23 cellular contexts compared by ENCODE assay signal in the genomic region with DNA sequence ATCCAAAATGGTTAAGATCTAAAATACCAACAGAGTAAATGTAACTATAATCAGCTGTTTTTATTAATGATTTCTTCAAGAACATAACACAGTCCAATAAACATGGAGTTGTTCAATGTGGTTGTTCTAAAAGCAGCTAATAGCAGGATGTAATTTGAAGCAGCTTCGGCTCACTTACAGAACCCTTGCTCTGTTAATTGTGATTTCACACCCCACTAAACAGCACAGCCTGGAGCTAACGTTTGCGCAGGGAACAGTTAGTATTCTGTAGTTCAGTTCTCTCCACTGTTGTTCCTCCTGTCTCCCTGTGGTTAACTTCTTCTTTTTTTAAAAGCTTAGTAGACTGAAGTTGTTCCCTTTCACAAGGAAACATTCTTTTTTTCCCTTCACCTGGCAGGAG.
DNase-seq lines count a peak whose midpoint lies in the region; ATAC-seq and TF ChIP-seq lines count a peak whose summit lies in the region.
"Had no signal": no experiment of that assay in that cellular context is flagged by ENCODE, and none has a peak within 500 bp of the region (broad histone marks: within the 10 kb centered on the region; RNA-seq: fewer than 3 reads in every experiment).

No MANE protein-coding gene starts in this region.

- H3K9me3 Mint-ChIP-seq in brain (no peaks in the 10 kb centered on the region), natural killer cell (peaks cover 0 to 7% of the 10 kb centered on the region in 2 donors)
- H3K9me3 Mint-ChIP-seq: activated CD8-positive, alpha-beta T cell treated with anti-CD3 and anti-CD28 coated beads for 36 hours; activated naive CD4-positive, alpha-beta T cell treated with anti-CD3 and anti-CD28 coated beads, Interleukin-2, amount 50 U/mL, for 24 hours; activated T-cell treated with anti-CD3 and anti-CD28 coated beads, Interleukin-2, amount 50 U/mL, for 72 hours; stimulated activated naive B cell treated with anti-CD40 and anti-IgM and Interleukin-4, amounts not matched to agents 10 μg/mL and 1 μg/mL and 100 μg/mL, for 72 hours had no signal

- DNase-seq in NCI-H1105 (lab: John Stamatoyannopoulos, UW), result peak; percentile 23
- DNase-seq in NCI-H526 treated with DMSO at 0.1 percent for 48 hours (lab: John Stamatoyannopoulos, UW), result peak; percentile 66
- DNase-seq in natural killer cell, result no peak
- DNase-seq in DMS153 (lab: John Stamatoyannopoulos, UW), result no peak
- DNase-seq in RWPE1 (ENCODE audit: low spot score), result no peak
- DNase-seq: activated CD8-positive, alpha-beta T cell treated with anti-CD3 and anti-CD28 coated beads for 36 hours; activated T-cell treated with anti-CD3 and anti-CD28 coated beads, Interleukin-2, amount 50 U/mL, for 72 hours; Calu3; GDM1; HFFc6; kidney; NCI-H146; NCI-H524 treated with DMSO at 0.1 percent for 48 hours; right cardiac atrium; RPMI8226; stimulated activated naive B cell treated with anti-CD40 and anti-IgM and Interleukin-4, amounts not matched to agents 10 μg/mL and 1 μg/mL and 100 μg/mL, for 72 hours; tibial artery had no signal

- TF ChIP-seq CTCF in brain (conservative IDR thresholded peaks at IDR 0.05), result no peak
- no peak for TF ChIP-seq CTCF in natural killer cell (IDR thresholded peaks at IDR 0.05)
- TF ChIP-seq CTCF in RWPE1 (conservative IDR thresholded peaks at IDR 0.05; ENCODE audit: low read depth), result no peak

- no peak overlapping the region for H3K4me3 ChIP-seq in neuron (ENCODE audit: low read length)
- H3K4me3 ChIP-seq: coronary artery, tibial artery had no signal

- H3K27me3 Mint-ChIP-seq in brain (no peaks in the 10 kb centered on the region), natural killer cell (ENCODE audit: low read depth in 2 of 2) (no peaks in the 10 kb centered on the region)
- H3K27me3 Mint-ChIP-seq: activated CD8-positive, alpha-beta T cell treated with anti-CD3 and anti-CD28 coated beads for 36 hours; activated naive CD4-positive, alpha-beta T cell treated with anti-CD3 and anti-CD28 coated beads, Interleukin-2, amount 50 U/mL, for 24 hours; stimulated activated naive B cell treated with anti-CD40 and anti-IgM and Interleukin-4, amounts not matched to agents 10 μg/mL and 1 μg/mL and 100 μg/mL, for 72 hours had no signal

- no peak overlapping the region for H3K27ac ChIP-seq in RWPE1
- H3K27ac ChIP-seq: coronary artery, KMS-11, tibial artery had no signal

- POLR2A ChIA-PET in RWPE1 (lab: Yijun Ruan, JAX; ENCODE audit: low non-redundant PET), result no interaction called here

- H2AFZ ChIP-seq in neuron (ENCODE audit: low read depth, low read length), result peak overlapping the region; percentile 19

- no peaks in the 10 kb centered on the region for H3K9me3 ChIP-seq in neuron (ENCODE audit: low read length)
- H3K9me3 ChIP-seq: tibial artery had no signal

- peak overlapping the region in 2 of 5 experiments; percentile 5 to 57 for H3K4me3 Mint-ChIP-seq in brain
- H3K4me3 Mint-ChIP-seq in natural killer cell, result no peak overlapping the region
- H3K4me3 Mint-ChIP-seq: activated CD8-positive, alpha-beta T cell treated with anti-CD3 and anti-CD28 coated beads for 36 hours; activated naive CD4-positive, alpha-beta T cell treated with anti-CD3 and anti-CD28 coated beads, Interleukin-2, amount 50 U/mL, for 24 hours; activated T-cell treated with anti-CD3 and anti-CD28 coated beads, Interleukin-2, amount 50 U/mL, for 72 hours; HFFc6; stimulated activated naive B cell treated with anti-CD40 and anti-IgM and Interleukin-4, amounts not matched to agents 10 μg/mL and 1 μg/mL and 100 μg/mL, for 72 hours had no signal

- H3K4me1 Mint-ChIP-seq in brain (peaks cover 35% of the 10 kb centered on the region), natural killer cell (no peaks in the 10 kb centered on the region)
- H3K4me1 Mint-ChIP-seq: activated naive CD4-positive, alpha-beta T cell treated with anti-CD3 and anti-CD28 coated beads, Interleukin-2, amount 50 U/mL, for 24 hours; stimulated activated naive B cell treated with anti-CD40 and anti-IgM and Interleukin-4, amounts not matched to agents 10 μg/mL and 1 μg/mL and 100 μg/mL, for 72 hours had no signal

- H3K36me3 ChIP-seq in neuron (ENCODE audit: insufficient read depth, low read length), result no peaks in the 10 kb centered on the region
- H3K36me3 ChIP-seq: tibial artery had no signal

- no peaks in the 10 kb centered on the region for H3K36me3 Mint-ChIP-seq in brain
- H3K36me3 Mint-ChIP-seq in natural killer cell, result no peaks in the 10 kb centered on the region
- H3K36me3 Mint-ChIP-seq: activated naive CD4-positive, alpha-beta T cell treated with anti-CD3 and anti-CD28 coated beads, Interleukin-2, amount 50 U/mL, for 24 hours; stimulated activated naive B cell treated with anti-CD40 and anti-IgM and Interleukin-4, amounts not matched to agents 10 μg/mL and 1 μg/mL and 100 μg/mL, for 72 hours had no signal

- no peak for ATAC-seq in HG02759 (IDR thresholded peaks at IDR 0.05; ENCODE audit: unreplicated experiment)
- ATAC-seq in natural killer cell, result no peak
- ATAC-seq: activated CD8-positive, alpha-beta T cell treated with anti-CD3 and anti-CD28 coated beads for 36 hours; activated T-cell treated with anti-CD3 and anti-CD28 coated beads, Interleukin-2, amount 50 U/mL, for 72 hours; stimulated activated naive B cell treated with anti-CD40 and anti-IgM and Interleukin-4, amounts not matched to agents 10 μg/mL and 1 μg/mL and 100 μg/mL, for 72 hours had no signal

- peaks cover 6% of the 10 kb centered on the region for H3K4me1 ChIP-seq in neuron (ENCODE audit: insufficient read depth, low read length)
- H3K4me1 ChIP-seq: tibial artery had no signal

- peak overlapping the region in 4 of 5 experiments; percentile 23 to 72 (median 48) for H3K27ac Mint-ChIP-seq in brain
- no peak overlapping the region for H3K27ac Mint-ChIP-seq in natural killer cell
- H3K27ac Mint-ChIP-seq: activated CD8-positive, alpha-beta T cell treated with anti-CD3 and anti-CD28 coated beads for 36 hours; activated naive CD4-positive, alpha-beta T cell treated with anti-CD3 and anti-CD28 coated beads, Interleukin-2, amount 50 U/mL, for 24 hours; activated T-cell treated with anti-CD3 and anti-CD28 coated beads, Interleukin-2, amount 50 U/mL, for 72 hours; HFFc6; stimulated activated naive B cell treated with anti-CD40 and anti-IgM and Interleukin-4, amounts not matched to agents 10 μg/mL and 1 μg/mL and 100 μg/mL, for 72 hours had no signal

- H3K27me3 ChIP-seq in neuron (ENCODE audit: insufficient read depth, low read length), result no peaks in the 10 kb centered on the region
- H3K27me3 ChIP-seq: tibial artery had no signal

- CTCF ChIA-PET in RWPE1 (lab: Yijun Ruan, JAX), result no interaction called here

- intact Hi-C loops in natural killer cell (cut with micrococcal nuclease), result no loop called here

Comparison
In these comparisons a context has a peak if more than half of its experiments do, and no peak if none do; other contexts are left out.
1. DNase-seq: peak in NCI-H1105 (single experiment) and NCI-H526 treated with DMSO at 0.1 percent for 48 hours (single experiment); none in natural killer cell (single experiment), DMS153 (single experiment) and RWPE1 (single experiment).
2. H3K27ac Mint-ChIP-seq: peak in brain (4 of 5); none in natural killer cell (0 of 2).